9 cellular contexts compared by ENCODE assay signal in genomic region chr15:51874751-51875644, GRCh38. TPM values are rescaled to one million over a fixed set of nuclear protein-coding genes. Genes with fewer than 3 reads are reported as not detected.
DNase-seq lines count a peak whose midpoint lies in the region; ATAC-seq and TF ChIP-seq lines count a peak whose summit lies in the region.
"Had no signal": no experiment of that assay in that cellular context is flagged by ENCODE, and none has a peak within 500 bp of the region (broad histone marks: within the 10 kb centered on the region; RNA-seq: fewer than 3 reads in every experiment).

No MANE protein-coding gene starts in this region.

- H4K20me1 ChIP-seq in hepatocyte (ENCODE audit: insufficient read depth, poor library complexity, severe bottlenecking): no peaks in the 10 kb centered on the region

- no peaks in the 10 kb centered on the region for H3K9me2 ChIP-seq in hepatocyte (replicated peaks; ENCODE audit: insufficient read depth)

- H3K4me1 ChIP-seq in ascending aorta (peaks cover 0 to 22% of the 10 kb centered on the region in 2 donors), hepatocyte (ENCODE audit: insufficient read depth) (peaks cover 12% of the 10 kb centered on the region)

- intact Hi-C loops in ascending aorta (cut with DNase I): loop anchor here (2.0 kb wide), 1 partner anchor 44 kb away; no protein-coding TSS in a partner anchor

- H3K27ac ChIP-seq in ascending aorta: peak overlapping the region; percentile 63 to 74
- peak overlapping the region; percentile 65 for H3K27ac ChIP-seq in hepatocyte
- H3K27ac ChIP-seq in temporal lobe (ENCODE audit: low read depth, low read length): peak overlapping the region; percentile 74
- H3K27ac ChIP-seq: VCaP had no signal

- DNase-seq in HT-29 (ENCODE audit: low spot score): peak; percentile 94
- peak in 1 of 2 donors; percentile 81 for DNase-seq in ascending aorta (ENCODE audit: low spot score in 2 of 2)
- peak; percentile 71 for DNase-seq in hepatocyte (ENCODE audit: low spot score)
- DNase-seq in NCI-H1105 treated with DMSO at 0.1 percent for 48 hours (lab: John Stamatoyannopoulos, UW): no peak
- no peak for DNase-seq in DMS79 (lab: John Stamatoyannopoulos, UW)

- 59% methylated on average over 8 of the region's 8 CpGs for WGBS in hepatocyte (ENCODE audit: low lambda C conversion rate, missing lambda C conversion rate)

- H3K36me3 ChIP-seq in ascending aorta: peaks cover 14 to 15% of the 10 kb centered on the region in 2 donors
- no peaks in the 10 kb centered on the region for H3K36me3 ChIP-seq in hepatocyte (replicated peaks; ENCODE audit: insufficient read depth, low read depth)

- ATAC-seq in GM18873 (IDR thresholded peaks at IDR 0.05; ENCODE audit: low FRiP score, unreplicated experiment) (no peak), HG02840 (IDR thresholded peaks at IDR 0.05; ENCODE audit: low FRiP score, unreplicated experiment) (no peak)

- no peak overlapping the region for H2AFZ ChIP-seq in hepatocyte

- peak overlapping the region; percentile 8 for H3K4me2 ChIP-seq in hepatocyte

- peaks cover 8% of the 10 kb centered on the region for H3K79me2 ChIP-seq in hepatocyte

- no peak overlapping the region for H3K4me3 ChIP-seq in ascending aorta
- no peak overlapping the region for H3K4me3 ChIP-seq in hepatocyte

- H3K27me3 ChIP-seq in ascending aorta: no peaks in the 10 kb centered on the region
- H3K27me3 ChIP-seq in hepatocyte: no peaks in the 10 kb centered on the region

- no peak for TF ChIP-seq CTCF in ascending aorta (IDR thresholded peaks at IDR 0.05)
- TF ChIP-seq CTCF in hepatocyte (IDR thresholded peaks at IDR 0.05; ENCODE audit: poor library complexity): no peak

- H3K9me3 ChIP-seq in ascending aorta (no peaks in the 10 kb centered on the region), hepatocyte (ENCODE audit: low read depth) (no peaks in the 10 kb centered on the region)

RNA-seq across cellular contexts. Expression of gene TMOD3, which starts 45.5 kb away (rescaled TPM):
- 19.9 and 20.5 TPM in 2 replicates for total RNA-seq in HT-29 (2014; rRNA removed; shearing (Covaris generic))
- total RNA-seq in ascending aorta (28.0 TPM), hepatocyte (32.5 and 38.3 TPM in 2 replicates), temporal lobe (37.1 TPM)
- polyA plus RNA-seq in hepatocyte: 26.3 and 27.2 TPM in 2 replicates

Comparison
In these comparisons a context has a peak if more than half of its experiments do, and no peak if none do; other contexts are left out.
1. DNase-seq: peak in HT-29 (single experiment) and hepatocyte (single experiment); none in NCI-H1105 treated with DMSO at 0.1 percent for 48 hours (single experiment) and DMS79 (single experiment).
2. Peak in every context shown above with its lines, with median percentiles within 50 percentile points of each other: H3K27ac ChIP-seq.